ENCODE assay signal across 16 cellular contexts in the genomic region with DNA sequence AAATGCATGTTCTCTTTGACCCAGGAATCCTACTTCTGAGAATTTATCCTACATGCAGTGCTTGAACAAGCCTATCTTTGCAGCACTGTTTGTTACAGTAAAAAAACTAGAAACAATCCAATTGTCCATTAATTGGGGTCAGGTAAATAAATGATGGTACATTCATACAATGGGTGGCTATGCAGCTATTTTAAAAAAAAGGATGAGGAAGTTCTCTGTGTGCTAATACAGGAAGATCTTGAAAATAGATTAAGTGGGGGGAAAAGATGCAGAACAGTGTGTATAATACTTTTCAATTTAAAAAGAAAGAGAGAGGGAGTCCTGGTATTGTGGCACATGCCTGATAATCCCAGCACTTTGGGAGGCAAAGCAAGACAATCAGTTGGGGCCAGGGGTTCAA. TPM values are rescaled to one million over a fixed set of nuclear protein-coding genes. Genes with fewer than 3 reads are reported as not detected.
"Had no signal": no experiment of that assay in that cellular context is flagged by ENCODE, and none has a peak within 500 bp of the region (broad histone marks: within the 10 kb centered on the region; RNA-seq: fewer than 3 reads in every experiment).

No MANE protein-coding gene starts in this region.

- H3K4me1 ChIP-seq: foreskin keratinocyte had no signal

- H3K36me3 ChIP-seq: tibial artery had no signal

- H3K27ac ChIP-seq: coronary artery, foreskin keratinocyte, skin epidermis, tibial artery had no signal

- FAIRE-seq: endothelial cell of umbilical vein, urothelium cell line had no signal

- H3K9me3 ChIP-seq: tibial artery had no signal

- ATAC-seq: foreskin keratinocyte; right cardiac atrium; stimulated activated naive B cell treated with anti-CD40 and anti-IgM and Interleukin-4, amounts not matched to agents 10 μg/mL and 1 μg/mL and 100 μg/mL, for 72 hours had no signal

- H3K27me3 ChIP-seq: foreskin keratinocyte had no signal

- DNase-seq: activated naive CD4-positive, alpha-beta T cell; activated naive CD8-positive, alpha-beta T cell treated with anti-CD3 and anti-CD28 coated beads, Interleukin-2, amount 10 ng/mL, durations not matched to agents 7 days and 5 days; foreskin keratinocyte; immature natural killer cell; right cardiac atrium; stimulated activated CD4-positive, alpha-beta T cell treated with anti-CD3 and anti-CD28 coated beads, Interleukin-15, amount 100 ng/mL, for 24 hours; stimulated activated CD4-positive, alpha-beta T cell treated with anti-CD3 and anti-CD28 coated beads, Interleukin-4, amount 100 ng/mL, for 1 hour; stimulated activated naive B cell treated with anti-CD40 and anti-IgM and Interleukin-4, amounts not matched to agents 10 μg/mL and 1 μg/mL and 100 μg/mL, for 72 hours; tibial artery had no signal

- H3K4me3 ChIP-seq: coronary artery, lung, skin epidermis, tibial artery had no signal

RNA-seq across cellular contexts. Expression of gene CREB3L1, which starts 9.5 kb away (rescaled TPM):
- total RNA-seq: activated CD8-positive, alpha-beta memory T cell treated with anti-CD3 and anti-CD28 coated beads for 36 hours; activated naive CD8-positive, alpha-beta T cell treated with anti-CD3 and anti-CD28 coated beads, Interleukin-2, amount 10 ng/mL, durations not matched to agents 7 days and 5 days had no signal
- polyA plus RNA-seq: immature natural killer cell, neural cell had no signal
